14 cellular contexts compared by ENCODE assay signal in the genomic region with DNA sequence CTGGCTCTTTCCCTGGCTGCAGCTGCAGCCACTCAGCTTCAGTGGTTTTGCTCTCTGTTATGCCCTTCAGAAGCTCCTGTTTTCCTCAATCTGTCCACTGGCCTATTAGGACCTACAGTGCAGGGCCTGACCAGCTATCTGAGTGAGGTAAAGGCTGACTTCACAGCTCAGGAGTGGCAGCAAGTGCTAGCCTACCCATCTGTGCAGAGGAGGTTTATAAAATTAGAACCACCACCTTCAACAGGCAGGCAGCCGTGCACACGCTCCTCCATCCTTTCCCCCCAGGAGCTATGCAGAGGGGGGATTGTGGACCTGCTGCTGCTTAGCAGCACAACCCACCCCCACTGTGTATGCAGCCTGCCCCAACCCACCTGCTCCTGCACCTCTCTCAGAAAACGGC. TPM values are rescaled to one million over a fixed set of nuclear protein-coding genes. Genes with fewer than 3 reads are reported as not detected.
DNase-seq lines count a peak whose midpoint lies in the region; ATAC-seq, FAIRE-seq and TF ChIP-seq lines count a peak whose summit lies in the region.
"Had no signal": no experiment of that assay in that cellular context is flagged by ENCODE, and none has a peak within 500 bp of the region (broad histone marks: within the 10 kb centered on the region; RNA-seq: fewer than 3 reads in every experiment).

No MANE protein-coding gene starts in this region.

- ATAC-seq in GM19351 (IDR thresholded peaks at IDR 0.05; ENCODE audit: unreplicated experiment) (no peak), GM19328 (IDR thresholded peaks at IDR 0.05; ENCODE audit: unreplicated experiment) (no peak)

- no peaks in the 10 kb centered on the region for H3K9me3 Mint-ChIP-seq in endothelial cell (ENCODE audit: unreplicated experiment)

- H4K20me1 ChIP-seq in GM23248 (ENCODE audit: insufficient read depth), result peaks cover 19% of the 10 kb centered on the region; the same call in 1 of the 2 replicates

- FAIRE-seq in frontal cortex (lab: Jason Lieb, UNC), result no peak
- FAIRE-seq: keratinocyte had no signal

- H3K4me3 ChIP-seq in GM23248, result no peak overlapping the region
- no peak overlapping the region for H3K4me3 ChIP-seq in WERI-Rb-1 (ENCODE audit: low read depth, low read length)
- no peak overlapping the region for H3K4me3 ChIP-seq in neutrophil (ENCODE audit: low read depth in 1 of 2, low read length in 1 of 2)
- H3K4me3 ChIP-seq in uterus, result no peak overlapping the region
- H3K4me3 ChIP-seq: ovary had no signal

- intact Hi-C loops in uterus (cut with DNase I; ENCODE audit: low total_unique reads), result no loop called here

- H3K27me3 ChIP-seq in GM23248 (replicated peaks; ENCODE audit: insufficient read depth) (no peaks in the 10 kb centered on the region), WERI-Rb-1 (ENCODE audit: insufficient read depth, low read depth, severe bottlenecking) (no peaks in the 10 kb centered on the region), neutrophil (no peaks in the 10 kb centered on the region), uterus (no peaks in the 10 kb centered on the region)
- H3K27me3 ChIP-seq: ovary had no signal

- peak overlapping the region; percentile 67 for H3K4me3 Mint-ChIP-seq in endothelial cell (ENCODE audit: unreplicated experiment)

- peaks cover 3% of the 10 kb centered on the region for H3K27me3 Mint-ChIP-seq in endothelial cell (ENCODE audit: unreplicated experiment)

- no peaks in the 10 kb centered on the region for H3K9me3 ChIP-seq in GM23248 (ENCODE audit: low read depth)
- H3K9me3 ChIP-seq in WERI-Rb-1 (ENCODE audit: severe bottlenecking), result no peaks in the 10 kb centered on the region
- no peaks in the 10 kb centered on the region for H3K9me3 ChIP-seq in neutrophil
- H3K9me3 ChIP-seq in uterus, result no peaks in the 10 kb centered on the region
- H3K9me3 ChIP-seq: ovary had no signal

- H3K27ac Mint-ChIP-seq in endothelial cell (ENCODE audit: unreplicated experiment), result no peak overlapping the region

- H2AFZ ChIP-seq in GM23248, result no peak overlapping the region

- 67 to 69% methylated on average over 3 of the region's 3 CpGs for WGBS in GM23248 (ENCODE audit: low coverage in 1 of 2, low lambda C conversion rate in 2 of 2, missing lambda C conversion rate in 2 of 2), 2 experiments

- DNase-seq in GM23248, result peak; percentile 30
- peak; percentile 84 for DNase-seq in WERI-Rb-1
- DNase-seq in endothelial cell (ENCODE audit: low spot score), result no peak
- DNase-seq in frontal cortex (ENCODE audit: low spot score in 2 of 2), result no peak
- no peak for DNase-seq in uterus
- DNase-seq: NCI-H187 treated with DMSO at 0.1 percent for 48 hours, OCI-M1, ovary had no signal

- H3K4me1 Mint-ChIP-seq in endothelial cell (ENCODE audit: unreplicated experiment), result peaks cover 16% of the 10 kb centered on the region

- H3K79me2 ChIP-seq in GM23248 (ENCODE audit: insufficient read depth), result peaks cover 95% of the 10 kb centered on the region

- TF ChIP-seq POLR2A in uterus (IDR thresholded peaks at IDR 0.05), result no peak

- H3K4me2 ChIP-seq in GM23248 (ENCODE audit: unreplicated experiment), result no peak overlapping the region

- peaks cover 43% of the 10 kb centered on the region for H3K36me3 ChIP-seq in GM23248 (ENCODE audit: low read depth)
- peaks cover 87% of the 10 kb centered on the region for H3K36me3 ChIP-seq in WERI-Rb-1
- H3K36me3 ChIP-seq in neutrophil, result peaks cover 94% of the 10 kb centered on the region
- H3K36me3 ChIP-seq in uterus, result no peaks in the 10 kb centered on the region
- H3K36me3 ChIP-seq: ovary had no signal

- peaks cover 16% of the 10 kb centered on the region for H3K4me1 ChIP-seq in GM23248 (ENCODE audit: insufficient read depth)
- H3K4me1 ChIP-seq in neutrophil (ENCODE audit: control insufficient read depth in 1 of 2, insufficient read depth in 1 of 2, low read depth in 1 of 2, low read length in 1 of 2), result peaks cover 26 to 32% of the 10 kb centered on the region in 2 experiments
- peaks cover 0 to 6% of the 10 kb centered on the region in 2 donors for H3K4me1 ChIP-seq in uterus

- peak overlapping the region; percentile 34 for H3K27ac ChIP-seq in GM23248
- peak overlapping the region; percentile 59 for H3K27ac ChIP-seq in WERI-Rb-1
- peak overlapping the region; percentile 44 for H3K27ac ChIP-seq in neutrophil
- H3K27ac ChIP-seq in uterus, result no peak overlapping the region
- H3K27ac ChIP-seq: ovary had no signal

- no peak for TF ChIP-seq CTCF in WERI-Rb-1 (IDR thresholded peaks at IDR 0.05; ENCODE audit: low read depth, low read length)
- TF ChIP-seq CTCF in endothelial cell (IDR thresholded peaks at IDR 0.05; ENCODE audit: unreplicated experiment), result no peak
- TF ChIP-seq CTCF in neutrophil (IDR thresholded peaks at IDR 0.05), result no peak
- no peak for TF ChIP-seq CTCF in uterus (IDR thresholded peaks at IDR 0.05)

- H3K9me2 ChIP-seq in GM23248 (ENCODE audit: insufficient read depth), result no peaks in the 10 kb centered on the region

- peaks cover 15% of the 10 kb centered on the region for H3F3A ChIP-seq in GM23248 (ENCODE audit: insufficient read depth)

- in situ Hi-C loops in GM23248 (cut with MboI), result no loop called here

- H3K36me3 Mint-ChIP-seq in endothelial cell (ENCODE audit: low read depth, unreplicated experiment), result peaks cover 56% of the 10 kb centered on the region

- no peak overlapping the region for H3K9ac ChIP-seq in GM23248

RNA-seq across cellular contexts. Expression of a gene that starts 8.3 kb away (rescaled TPM):
- total RNA-seq in GM23248 (2014; rRNA removed; shearing (Covaris generic)), result 71.3 and 84.6 TPM in 2 replicates
- 61.2 and 61.3 TPM in 2 replicates for polyA plus RNA-seq in GM23248 (2016; fragmentation: Nextera tagmentation; extraction: Ambion mirVana)
- total RNA-seq in endothelial cell (ENCODE audit: unreplicated experiment) (156 TPM), frontal cortex (63.2 TPM), uterus (100 to 1,000 TPM in 3 of 4 donors, 10 to 100 TPM in 1; 50.9 to 212 (median 101) TPM)

RNA-seq across cellular contexts. Expression of a gene that starts 32.1 kb away (rescaled TPM):
- not detected in 2 replicates for total RNA-seq in GM23248 (2014; rRNA removed; shearing (Covaris generic))
- polyA plus RNA-seq in GM23248 (2016; fragmentation: Nextera tagmentation; extraction: Ambion mirVana), result not detected in 2 replicates
- total RNA-seq in endothelial cell (ENCODE audit: unreplicated experiment) (0.44 TPM), frontal cortex (17.9 TPM), uterus (1 to 10 TPM in 1 of 4 donors, not detected in 3; 1.1 TPM)
- total RNA-seq: H4; T-helper 2 cell treated with Interferon-gamma antibody and Interleukin-4, amounts not matched to agents 100 ng/mL and 5 ng/mL, for 36 hours had no signal

RNA-seq across cellular contexts. Expression of a gene that starts 41.2 kb away (rescaled TPM):
- total RNA-seq in GM23248 (2014; rRNA removed; shearing (Covaris generic)), result 31.9 and 37.9 TPM in 2 replicates
- polyA plus RNA-seq in GM23248 (2016; fragmentation: Nextera tagmentation; extraction: Ambion mirVana), result 5.7 and 7.8 TPM in 2 replicates
- total RNA-seq in endothelial cell (ENCODE audit: unreplicated experiment) (73.9 TPM), frontal cortex (25.3 TPM), uterus (10 to 100 TPM in 3 of 4 donors, 1 to 10 TPM in 1; 5.4 to 69.7 (median 28.4) TPM)

Comparison
In these comparisons a context has a peak if more than half of its experiments do, and no peak if none do; other contexts are left out.
1. DNase-seq: peak in GM23248 (single experiment) and WERI-Rb-1 (single experiment); none in endothelial cell (single experiment), frontal cortex (0 of 2) and uterus (0 of 2).
2. H3K27ac ChIP-seq: peak in GM23248 (single experiment), WERI-Rb-1 (single experiment) and neutrophil (single experiment); none in uterus (0 of 2).